Comparison of ENCODE assay signal across 19 cellular contexts in genomic region chr1:7322283-7322785, GRCh38.
"Had no signal": no experiment of that assay in that cellular context is flagged by ENCODE, and none has a peak within 500 bp of the region (broad histone marks: within the 10 kb centered on the region; RNA-seq: fewer than 3 reads in every experiment).

No MANE protein-coding gene starts in this region.

- DNase-seq: dermis blood vessel endothelial cell; effector memory CD8-positive, alpha-beta T cell; erythroblast; esophagus squamous epithelium; naive thymus-derived CD4-positive, alpha-beta T cell; stimulated activated CD4-positive, alpha-beta T cell treated with anti-CD3 and anti-CD28 coated beads, Interleukin-12 subunit alpha, Interleukin-12 subunit beta, amount 100 ng/mL, for 4 hours; stimulated activated CD4-positive, alpha-beta T cell treated with anti-CD3 and anti-CD28 coated beads, Interleukin-1b, Interleukin-23, amount 100 ng/mL, for 48 hours; stimulated activated CD4-positive, alpha-beta T cell treated with anti-CD3 and anti-CD28 coated beads, Interleukin-4, amount 100 ng/mL, for 1 hour; stimulated activated CD8-positive, alpha-beta memory T cell treated with anti-CD3 and anti-CD28 coated beads, Interleukin-4, amount 100 ng/mL, for 48 hours; stimulated activated naive CD4-positive, alpha-beta T cell; stimulated activated naive CD8-positive, alpha-beta T cell treated with anti-CD3 and anti-CD28 coated beads, Interleukin-15, amount 100 ng/mL, for 72 hours; transverse colon; upper lobe of right lung; uterus had no signal

- H3K4me3 ChIP-seq: coronary artery, esophagus squamous epithelium, lung, neural progenitor cell, smooth muscle cell, suprapubic skin, transverse colon, upper lobe of right lung, uterus had no signal
